9 cellular contexts compared by ENCODE assay signal in the genomic region with DNA sequence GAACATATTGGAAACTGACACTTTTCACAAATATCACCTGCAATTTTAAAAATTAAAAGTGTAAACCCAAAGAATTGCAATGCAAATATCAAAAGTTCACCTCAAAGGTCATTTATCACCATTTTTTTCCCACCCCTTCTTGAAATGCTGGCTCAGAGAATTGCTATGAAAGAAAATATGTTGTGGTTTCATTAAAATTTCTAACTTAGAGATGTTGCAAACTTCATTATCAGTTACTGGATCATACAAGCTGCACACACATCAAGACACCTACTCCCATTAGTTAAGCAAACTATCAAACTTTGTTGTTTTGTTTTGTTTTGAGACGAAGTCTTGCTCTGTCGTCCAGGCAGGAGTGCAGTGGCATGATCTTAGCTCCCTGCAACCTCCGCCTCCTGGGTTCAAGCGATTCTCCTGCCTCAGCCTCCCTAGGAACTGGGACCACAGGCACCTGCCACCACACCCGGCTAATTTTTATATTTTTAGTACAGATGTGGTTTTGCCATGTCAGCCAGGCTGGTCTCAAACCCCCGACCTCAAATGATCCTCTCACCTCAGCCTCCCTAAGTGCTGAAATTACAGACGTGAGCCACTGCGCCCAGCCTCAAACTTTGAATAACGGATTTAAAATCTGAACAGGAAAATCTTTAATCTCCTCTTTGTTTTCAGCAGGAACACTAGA. TPM values are rescaled to one million over a fixed set of nuclear protein-coding genes. Genes with fewer than 3 reads are reported as not detected.
DNase-seq lines count a peak whose midpoint lies in the region; ATAC-seq and TF ChIP-seq lines count a peak whose summit lies in the region.
"Had no signal": no experiment of that assay in that cellular context is flagged by ENCODE, and none has a peak within 500 bp of the region (broad histone marks: within the 10 kb centered on the region; RNA-seq: fewer than 3 reads in every experiment).

No MANE protein-coding gene starts in this region.

- peak overlapping the region; percentile 74 to 78 for H3K27ac Mint-ChIP-seq in effector memory CD8-positive, alpha-beta T cell
- peak overlapping the region; percentile 8 for H3K27ac Mint-ChIP-seq in stimulated activated effector memory CD8-positive, alpha-beta T cell treated with anti-CD3 and anti-CD28 coated beads, Interleukin-12 subunit alpha, Interleukin-12 subunit beta, amount 100 ng/mL, for 72 hours

- H3K4me1 Mint-ChIP-seq in effector memory CD8-positive, alpha-beta T cell (ENCODE audit: low read depth in 2 of 2) = peaks cover 56 to 77% of the 10 kb centered on the region in 2 donors
- peaks cover 56% of the 10 kb centered on the region for H3K4me1 Mint-ChIP-seq in stimulated activated effector memory CD8-positive, alpha-beta T cell treated with anti-CD3 and anti-CD28 coated beads, Interleukin-12 subunit alpha, Interleukin-12 subunit beta, amount 100 ng/mL, for 72 hours

- 73 to 76% methylated on average over 9 of the region's 9 CpGs for WGBS in lower leg skin, 2 donors

- no peak for TF ChIP-seq CTCF in RWPE2 (IDR thresholded peaks at IDR 0.05; ENCODE audit: poor library complexity, severe bottlenecking)
- TF ChIP-seq CTCF in lower leg skin (IDR thresholded peaks at IDR 0.05) = no peak

- no peaks in the 10 kb centered on the region for H3K27me3 Mint-ChIP-seq in effector memory CD8-positive, alpha-beta T cell

- no peak for ATAC-seq in RWPE2 (ENCODE audit: low read depth)
- ATAC-seq in effector memory CD8-positive, alpha-beta T cell (replicated peaks) = peak; percentile 35
- ATAC-seq in stimulated activated effector memory CD8-positive, alpha-beta T cell treated with anti-CD3 and anti-CD28 coated beads, Interleukin-12 subunit alpha, Interleukin-12 subunit beta, amount 100 ng/mL, for 72 hours = no peak
- ATAC-seq in HG02840 (IDR thresholded peaks at IDR 0.05; ENCODE audit: low FRiP score, unreplicated experiment) = no peak

- TF ChIP-seq POLR2A in lower leg skin (IDR thresholded peaks at IDR 0.05) = no peak

- peak overlapping the region; percentile 22 to 60 for H3K4me3 Mint-ChIP-seq in effector memory CD8-positive, alpha-beta T cell
- peak overlapping the region; percentile 59 for H3K4me3 Mint-ChIP-seq in stimulated activated effector memory CD8-positive, alpha-beta T cell treated with anti-CD3 and anti-CD28 coated beads, Interleukin-12 subunit alpha, Interleukin-12 subunit beta, amount 100 ng/mL, for 72 hours

- H3K9me3 Mint-ChIP-seq in effector memory CD8-positive, alpha-beta T cell = no peaks in the 10 kb centered on the region
- no peaks in the 10 kb centered on the region for H3K9me3 Mint-ChIP-seq in stimulated activated effector memory CD8-positive, alpha-beta T cell treated with anti-CD3 and anti-CD28 coated beads, Interleukin-12 subunit alpha, Interleukin-12 subunit beta, amount 100 ng/mL, for 72 hours

- peak overlapping the region; percentile 75 for H3K27ac ChIP-seq in RWPE2 (ENCODE audit: poor library complexity, severe bottlenecking)

- no peaks in the 10 kb centered on the region for H3K36me3 ChIP-seq in RWPE2 (ENCODE audit: low read depth)

- DNase-seq in activated CD4-positive, alpha-beta T cell treated with anti-CD3 and anti-CD28 coated beads for 48 hours = peak; percentile 36
- DNase-seq in activated CD4-positive, alpha-beta T cell treated with anti-CD3 and anti-CD28 coated beads for 4 hours = no peak
- DNase-seq in RWPE2 (ENCODE audit: low spot score) = no peak
- no peak for DNase-seq in effector memory CD8-positive, alpha-beta T cell
- DNase-seq in stimulated activated effector memory CD8-positive, alpha-beta T cell treated with anti-CD3 and anti-CD28 coated beads, Interleukin-12 subunit alpha, Interleukin-12 subunit beta, amount 100 ng/mL, for 72 hours (ENCODE audit: low spot score in 2 of 2) = peak in 1 of 2 donors; percentile 65
- no peak for DNase-seq in lower leg skin (ENCODE audit: low spot score in 2 of 2)
- DNase-seq in AG08395 (ENCODE audit: low spot score) = no peak
- DNase-seq: cortex of kidney had no signal

- H3K4me3 ChIP-seq in RWPE2 (ENCODE audit: severe bottlenecking) (no peak overlapping the region), lower leg skin (ENCODE audit: low read depth, poor library complexity, severe bottlenecking) (no peak overlapping the region)

- no peaks in the 10 kb centered on the region for H3K9me3 ChIP-seq in RWPE2 (ENCODE audit: severe bottlenecking)

- H3K4me1 ChIP-seq in RWPE2 (ENCODE audit: insufficient read depth, poor library complexity, severe bottlenecking) = peaks cover 32% of the 10 kb centered on the region

- H3K27me3 ChIP-seq in RWPE2 (ENCODE audit: insufficient read depth, poor library complexity, severe bottlenecking) = no peaks in the 10 kb centered on the region

- intact Hi-C loops in lower leg skin (cut with DNase I; ENCODE audit: low total_unique reads) = no loop called here

- H3K36me3 Mint-ChIP-seq in effector memory CD8-positive, alpha-beta T cell (ENCODE audit: insufficient read depth) = peaks cover 4% of the 10 kb centered on the region
- peaks cover 8% of the 10 kb centered on the region for H3K36me3 Mint-ChIP-seq in stimulated activated effector memory CD8-positive, alpha-beta T cell treated with anti-CD3 and anti-CD28 coated beads, Interleukin-12 subunit alpha, Interleukin-12 subunit beta, amount 100 ng/mL, for 72 hours

RNA-seq across cellular contexts. Expression of a gene that starts 37.0 kb away (rescaled TPM):
- total RNA-seq in lower leg skin = 10 to 100 TPM in 3 of 4 donors, 1 to 10 TPM in 1; 8.9 to 28.3 (median 14.5) TPM
